In the genomic region with DNA sequence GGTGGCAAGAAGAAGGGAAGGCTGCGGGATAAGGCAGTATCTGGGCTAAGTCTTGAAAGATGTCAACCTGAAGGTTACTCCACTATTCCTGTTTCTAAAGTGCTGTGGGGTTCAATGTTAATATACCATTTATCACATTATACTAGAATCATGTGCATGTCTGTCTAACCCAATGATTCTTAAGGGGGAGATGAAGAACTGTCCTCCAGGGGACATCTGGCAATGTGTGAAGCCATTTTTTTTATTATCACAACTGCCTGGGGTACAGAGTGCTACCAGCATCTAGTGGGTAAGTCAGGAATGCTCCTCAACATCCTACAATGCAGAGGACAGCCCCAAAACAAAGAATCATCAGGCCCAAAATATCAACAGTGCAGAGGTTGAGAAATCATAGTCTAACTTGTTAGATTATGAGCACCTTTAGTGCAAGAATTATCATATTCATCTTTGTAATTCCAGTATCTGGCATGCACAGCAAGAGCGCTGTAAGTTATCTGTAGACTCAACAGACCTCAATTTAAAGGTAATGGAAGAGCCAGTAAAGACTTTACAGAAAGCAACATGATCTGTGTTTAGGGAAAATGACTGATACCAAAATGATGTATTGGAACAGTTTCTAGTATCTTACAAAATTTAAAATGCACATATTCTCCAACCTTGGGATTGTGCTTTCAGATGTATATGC, we compare ENCODE assay signal across 1 cellular context.
TF ChIP-seq lines count a peak whose summit lies in the region.

No MANE protein-coding gene starts in this region.

TF ChIP-seq in SK-N-SH, 30 proteins besides CTCF, POLR2A, EP300 and RAD21:
- TF ChIP-seq GATA2 (CRISPR knock-in tag; IDR thresholded peaks at IDR 0.05) (peak; percentile 65), RCOR1 (IDR thresholded peaks at IDR 0.05; ENCODE audit: low read length) (peak; percentile 3; the same call in 1 of the 2 replicates)
- TF ChIP-seq, protein P1, sequence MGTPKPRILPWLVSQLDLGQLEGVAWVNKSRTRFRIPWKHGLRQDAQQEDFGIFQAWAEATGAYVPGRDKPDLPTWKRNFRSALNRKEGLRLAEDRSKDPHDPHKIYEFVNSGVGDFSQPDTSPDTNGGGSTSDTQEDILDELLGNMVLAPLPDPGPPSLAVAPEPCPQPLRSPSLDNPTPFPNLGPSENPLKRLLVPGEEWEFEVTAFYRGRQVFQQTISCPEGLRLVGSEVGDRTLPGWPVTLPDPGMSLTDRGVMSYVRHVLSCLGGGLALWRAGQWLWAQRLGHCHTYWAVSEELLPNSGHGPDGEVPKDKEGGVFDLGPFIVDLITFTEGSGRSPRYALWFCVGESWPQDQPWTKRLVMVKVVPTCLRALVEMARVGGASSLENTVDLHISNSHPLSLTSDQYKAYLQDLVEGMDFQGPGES (IDR thresholded peaks at IDR 0.05; ENCODE audit: low read depth, low read length), result no peak
TF ChIP-seq in SK-N-SH: peak in this region for 2.
